13 cellular contexts compared by ENCODE assay signal in genomic region chr5:74382864-74383618, GRCh38.
DNase-seq lines count a peak whose midpoint lies in the region; ATAC-seq and TF ChIP-seq lines count a peak whose summit lies in the region.
"Had no signal": no experiment of that assay in that cellular context is flagged by ENCODE, and none has a peak within 500 bp of the region (broad histone marks: within the 10 kb centered on the region; RNA-seq: fewer than 3 reads in every experiment).

No MANE protein-coding gene starts in this region.

- H3K4me1 Mint-ChIP-seq in GM23338 = peaks cover 11% of the 10 kb centered on the region
- H3K4me1 Mint-ChIP-seq: activated naive CD8-positive, alpha-beta T cell treated with anti-CD3 and anti-CD28 coated beads for 36 hours had no signal

- H3F3A ChIP-seq in GM23338 (replicated peaks; ENCODE audit: low read depth) = no peaks in the 10 kb centered on the region

- no peak for TF ChIP-seq POLR2A in adrenal gland (IDR thresholded peaks at IDR 0.05)
- TF ChIP-seq POLR2A in gastrocnemius medialis (IDR thresholded peaks at IDR 0.05) = no peak

- no peak overlapping the region for H3K27ac Mint-ChIP-seq in GM23338
- H3K27ac Mint-ChIP-seq: activated naive CD8-positive, alpha-beta T cell treated with anti-CD3 and anti-CD28 coated beads for 36 hours had no signal

- no peaks in the 10 kb centered on the region for H4K20me1 ChIP-seq in GM23338 (replicated peaks; ENCODE audit: insufficient read depth)

- H3K36me3 ChIP-seq in GM23338 (ENCODE audit: insufficient read depth) = no peaks in the 10 kb centered on the region
- no peaks in the 10 kb centered on the region for H3K36me3 ChIP-seq in adrenal gland (replicated peaks in 1 of 2)
- H3K36me3 ChIP-seq in heart right ventricle = no peaks in the 10 kb centered on the region
- no peaks in the 10 kb centered on the region for H3K36me3 ChIP-seq in gastrocnemius medialis
- H3K36me3 ChIP-seq: suprapubic skin had no signal

- H3K4me1 ChIP-seq in GM23338 (ENCODE audit: insufficient read depth) (peaks cover 5% of the 10 kb centered on the region; the same call in 1 of the 2 replicates), adrenal gland (replicated peaks in 1 of 2) (peaks cover 10 to 22% of the 10 kb centered on the region in 2 donors), heart right ventricle (peaks cover 0 to 72% (median 45%) of the 10 kb centered on the region in 9 donors), gastrocnemius medialis (peaks cover 66 to 67% of the 10 kb centered on the region in 2 donors)

- in situ Hi-C loops in gastrocnemius medialis (cut with MboI; ENCODE audit: low sequenced_read_pairs in 4 of 4) = no loop called here

- no peaks in the 10 kb centered on the region for H3K9me2 ChIP-seq in GM23338 (ENCODE audit: insufficient read depth)

- no peak overlapping the region for H3K4me2 ChIP-seq in GM23338

- ATAC-seq in GM23338 (no peak), heart right ventricle (peak; percentile 70 to 93 (median 87)), gastrocnemius medialis (peak; percentile 87 to 90), HG03196 (IDR thresholded peaks at IDR 0.05; ENCODE audit: unreplicated experiment) (no peak), GM19324 (IDR thresholded peaks at IDR 0.05; ENCODE audit: low FRiP score, unreplicated experiment) (no peak)

- H3K27ac ChIP-seq in GM23338 (ENCODE audit: low read depth) (no peak overlapping the region), adrenal gland (peak overlapping the region in 2 of 5 donors; percentile 14 to 75), heart right ventricle (peak overlapping the region; percentile 42 to 85 (median 70)), gastrocnemius medialis (peak overlapping the region; percentile 46 to 78 (median 62))
- H3K27ac ChIP-seq: suprapubic skin had no signal

- no peaks in the 10 kb centered on the region for H3K27me3 Mint-ChIP-seq in GM23338 (ENCODE audit: insufficient read depth, low read depth, poor library complexity)

- H3K27me3 ChIP-seq in GM23338 (ENCODE audit: insufficient read depth) (no peaks in the 10 kb centered on the region), adrenal gland (no peaks in the 10 kb centered on the region), heart right ventricle (no peaks in the 10 kb centered on the region), gastrocnemius medialis (no peaks in the 10 kb centered on the region)
- H3K27me3 ChIP-seq: suprapubic skin had no signal

- H3K9me3 Mint-ChIP-seq in GM23338 = no peaks in the 10 kb centered on the region
- H3K9me3 Mint-ChIP-seq: activated naive CD8-positive, alpha-beta T cell treated with anti-CD3 and anti-CD28 coated beads for 36 hours had no signal

- no peaks in the 10 kb centered on the region for H3K9me3 ChIP-seq in adrenal gland (replicated peaks in 1 of 3)
- peaks cover 0 to 2% (median 0%) of the 10 kb centered on the region in 11 donors for H3K9me3 ChIP-seq in heart right ventricle
- H3K9me3 ChIP-seq in gastrocnemius medialis = no peaks in the 10 kb centered on the region
- H3K9me3 ChIP-seq: suprapubic skin had no signal

- H3K4me3 ChIP-seq in GM23338 (no peak overlapping the region), adrenal gland (no peak overlapping the region), heart right ventricle (no peak overlapping the region), gastrocnemius medialis (no peak overlapping the region)
- H3K4me3 ChIP-seq: suprapubic skin had no signal

- WGBS in adrenal gland, 4 donors = 19 to 26% (median 23%) methylated on average over 5 of the region's 5 CpGs
- WGBS in heart right ventricle, 2 donors = 29 to 34% methylated on average over 5 of the region's 5 CpGs

- no peak overlapping the region for H3K4me3 Mint-ChIP-seq in GM23338
- H3K4me3 Mint-ChIP-seq: activated naive CD8-positive, alpha-beta T cell treated with anti-CD3 and anti-CD28 coated beads for 36 hours had no signal

- H2AFZ ChIP-seq in GM23338 = peak overlapping the region; percentile 29; the same call in 1 of the 2 replicates

- intact Hi-C loops in adrenal gland (cut with DNase I) = no loop called here
- intact Hi-C loops in heart right ventricle (cut with DNase I) = loop anchor here in 5 of 10 donors (2.0 to 10.0 kb wide), 5 partner anchors 49 to 259 kb away; partner anchors contain the start of gene ENC1 (in 3 of the 5)
- intact Hi-C loops in gastrocnemius medialis (cut with DNase I; ENCODE audit: low total_unique reads) = no loop called here

- H3K36me3 Mint-ChIP-seq in GM23338 (ENCODE audit: low read depth) = no peaks in the 10 kb centered on the region
- H3K36me3 Mint-ChIP-seq: activated naive CD8-positive, alpha-beta T cell treated with anti-CD3 and anti-CD28 coated beads for 36 hours had no signal

- no peak for DNase-seq in GM23338 (ENCODE audit: low spot score)
- DNase-seq in adrenal gland = peak; percentile 22 to 69 (median 50)
- peak in 1 of 2 donors; percentile 80 for DNase-seq in heart right ventricle
- DNase-seq in gastrocnemius medialis = peak; percentile 45 to 63
- no peak for DNase-seq in GDM1 (lab: John Stamatoyannopoulos, UW)
- DNase-seq in nucleus accumbens (lab: John Stamatoyannopoulos, UW) = no peak
- DNase-seq: activated naive CD8-positive, alpha-beta T cell treated with anti-CD3 and anti-CD28 coated beads for 36 hours; NCI-H2171; stimulated activated CD4-positive, alpha-beta T cell treated with anti-CD3 and anti-CD28 coated beads, Interleukin-12 subunit alpha, Interleukin-12 subunit beta, amount 100 ng/mL, for 4 hours; T-helper 9 cell had no signal

- no peaks in the 10 kb centered on the region for H3K79me2 ChIP-seq in GM23338 (replicated peaks; ENCODE audit: insufficient read depth)

- no peak for TF ChIP-seq CTCF in GM23338 (conservative IDR thresholded peaks at IDR 0.05; ENCODE audit: low read depth in 2 of 2)
- no peak for TF ChIP-seq CTCF in adrenal gland (IDR thresholded peaks at IDR 0.05)
- no peak for TF ChIP-seq CTCF in heart right ventricle (IDR thresholded peaks at IDR 0.05)
- TF ChIP-seq CTCF in gastrocnemius medialis (IDR thresholded peaks at IDR 0.05 in 4 of 5, conservative IDR thresholded peaks at IDR 0.05 in 1 of 5) = no peak

TF ChIP-seq in GM23338, 12 proteins besides CTCF, POLR2A, EP300 and RAD21 (continues in another document):
- TF ChIP-seq EZH2phosphoT487 (IDR thresholded peaks at IDR 0.05; ENCODE audit: unreplicated experiment) (no peak), POLR2AphosphoS5 (IDR thresholded peaks at IDR 0.05; ENCODE audit: low read depth) (no peak), JUNB (IDR thresholded peaks at IDR 0.05; ENCODE audit: unreplicated experiment) (no peak), ETS1 (IDR thresholded peaks at IDR 0.05) (no peak), NANOG (IDR thresholded peaks at IDR 0.05; ENCODE audit: borderline replicate concordance) (no peak), CREB1 (CRISPR knock-in tag; IDR thresholded peaks at IDR 0.05; ENCODE audit: low read depth) (no peak), REST (IDR thresholded peaks at IDR 0.05; ENCODE audit: unreplicated experiment) (no peak)

Comparison
In these comparisons a context has a peak if more than half of its experiments do, and no peak if none do; other contexts are left out.
1. ATAC-seq: peak in heart right ventricle (8 of 8) and gastrocnemius medialis (2 of 2); none in GM23338 (single experiment), HG03196 (single experiment) and GM19324 (single experiment).
2. DNase-seq: peak in adrenal gland (7 of 7) and gastrocnemius medialis (2 of 2); none in GM23338 (single experiment), GDM1 (single experiment) and nucleus accumbens (0 of 56).